In the genomic region with DNA sequence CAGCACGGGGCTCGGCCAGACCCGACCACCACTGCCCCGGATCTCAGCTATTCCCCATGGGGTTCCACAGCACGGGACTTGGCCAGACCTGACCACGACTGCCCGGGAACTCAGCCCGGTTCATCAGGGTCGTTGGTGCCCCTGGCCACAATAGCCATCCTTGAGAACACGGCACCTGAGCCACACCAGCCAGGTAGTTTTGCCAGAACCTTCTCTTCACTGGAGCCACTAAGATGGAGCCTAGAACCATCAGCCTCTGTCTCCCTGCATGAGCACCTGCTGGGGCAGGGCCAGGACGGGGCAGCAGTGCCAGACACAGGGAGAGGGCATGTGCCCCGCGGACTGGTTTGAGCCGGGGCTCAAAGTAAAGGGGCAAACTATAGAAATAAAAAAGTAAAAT, we compare ENCODE assay signal across 16 cellular contexts. TPM values are rescaled to one million over a fixed set of nuclear protein-coding genes. Genes with fewer than 3 reads are reported as not detected.
DNase-seq lines count a peak whose midpoint lies in the region; ATAC-seq, FAIRE-seq and TF ChIP-seq lines count a peak whose summit lies in the region.
"Had no signal": no experiment of that assay in that cellular context is flagged by ENCODE, and none has a peak within 500 bp of the region (broad histone marks: within the 10 kb centered on the region; RNA-seq: fewer than 3 reads in every experiment).

No MANE protein-coding gene starts in this region.

- no peak overlapping the region for H3K27ac ChIP-seq in HepG2 (ENCODE audit: extremely low read length, insufficient read depth, low read length)
- H3K27ac ChIP-seq in osteoblast (ENCODE audit: low read depth, low read length): peak overlapping the region; percentile 3
- no peak overlapping the region for H3K27ac ChIP-seq in upper lobe of right lung
- no peak overlapping the region for H3K27ac ChIP-seq in gastrocnemius medialis

- no peak overlapping the region for H3K4me3 ChIP-seq in HepG2 (replicated peaks in 1 of 3; ENCODE audit: insufficient read depth in 1 of 3, low read depth in 2 of 3, low read length in 3 of 3)
- no peak overlapping the region for H3K4me3 ChIP-seq in osteoblast (ENCODE audit: insufficient read depth, low read length)
- no peak overlapping the region for H3K4me3 ChIP-seq in upper lobe of right lung
- H3K4me3 ChIP-seq in gastrocnemius medialis: no peak overlapping the region

- TF ChIP-seq POLR2A in HepG2 (IDR thresholded peaks at IDR 0.05; ENCODE audit: insufficient read depth in 1 of 2, low read depth in 2 of 2, low read length in 2 of 2): no peak
- no peak for TF ChIP-seq POLR2A in gastrocnemius medialis (IDR thresholded peaks at IDR 0.05)

- no peaks in the 10 kb centered on the region for H4K20me1 ChIP-seq in HepG2 (ENCODE audit: insufficient read depth, low read length)
- no peaks in the 10 kb centered on the region for H4K20me1 ChIP-seq in osteoblast (ENCODE audit: insufficient read depth, low read length)

- POLR2A ChIA-PET in HepG2 (lab: Yijun Ruan, JAX): no interaction called here

- no TSS peak for BruUV-seq in HepG2 (replicated peaks; lab: Mats Ljungman, UMichigan)

- DNase-seq in CD14-positive monocyte (ENCODE audit: low spot score) (peak; percentile 37), HepG2 (ENCODE audit: low spot score) (no peak), osteoblast (ENCODE audit: insufficient read length, low spot score, missing footprints) (peak; percentile 72), upper lobe of right lung (peak; percentile 31), gastrocnemius medialis (no peak)
- DNase-seq: BE2C, Caco-2, DND-41, GDM1, GOT3, H9 had no signal

- FAIRE-seq in HepG2 (lab: Jason Lieb, UNC): no peak
- FAIRE-seq: A204.1, HTR-8/SVneo had no signal

- TF ChIP-seq RAD21 in HepG2 (CRISPR knock-in tag; IDR thresholded peaks at IDR 0.05): no peak

- H3K36me3 ChIP-seq in HepG2 (replicated peaks in 1 of 2; ENCODE audit: control insufficient read depth in 1 of 2, insufficient read depth in 2 of 2, low read length in 2 of 2) (no peaks in the 10 kb centered on the region), osteoblast (ENCODE audit: insufficient read depth, low read length) (no peaks in the 10 kb centered on the region), upper lobe of right lung (no peaks in the 10 kb centered on the region), gastrocnemius medialis (no peaks in the 10 kb centered on the region)
- H3K36me3 ChIP-seq: BE2C had no signal

- intact Hi-C loops in CD14-positive monocyte (cut with micrococcal nuclease): no loop called here
- intact Hi-C loops in HepG2 (cut with micrococcal nuclease; ENCODE audit: unreplicated experiment): no loop called here
- intact Hi-C loops in upper lobe of right lung (cut with DNase I): no loop called here
- intact Hi-C loops in gastrocnemius medialis (cut with DNase I; ENCODE audit: low total_unique reads): no loop called here

- peaks cover 4 to 9% of the 10 kb centered on the region in 2 donors for H3K36me3 Mint-ChIP-seq in CD14-positive monocyte
- H3K36me3 Mint-ChIP-seq: CD8-positive, alpha-beta memory T cell had no signal

- in situ Hi-C loops in HepG2 (cut with HindIII; ENCODE audit: extremely low pct_ligation_motif_present, low pct_unique_long_range_greater_than_20kb) (no loop called here), gastrocnemius medialis (cut with MboI; ENCODE audit: low sequenced_read_pairs in 4 of 4) (no loop called here)

- H3K4me2 ChIP-seq in HepG2 (ENCODE audit: low read depth, low read length): no peak overlapping the region
- H3K4me2 ChIP-seq in osteoblast (ENCODE audit: insufficient read depth, low read length): peak overlapping the region; percentile 47

- no peak overlapping the region for H2AFZ ChIP-seq in HepG2 (ENCODE audit: low read length)
- H2AFZ ChIP-seq in osteoblast (ENCODE audit: low read length): no peak overlapping the region

- TF ChIP-seq CTCF in CD14-positive monocyte (IDR thresholded peaks at IDR 0.05) (no peak), HepG2 (CRISPR knock-in tag; IDR thresholded peaks at IDR 0.05) (no peak), osteoblast (IDR thresholded peaks at IDR 0.05; ENCODE audit: extremely low read depth, low read depth, low read length) (no peak), upper lobe of right lung (IDR thresholded peaks at IDR 0.05) (no peak), gastrocnemius medialis (IDR thresholded peaks at IDR 0.05 in 4 of 5, conservative IDR thresholded peaks at IDR 0.05 in 1 of 5) (no peak)

- H3K9me3 Mint-ChIP-seq in CD14-positive monocyte: peaks cover 3 to 17% (median 6%) of the 10 kb centered on the region in 7 donors

- no peak overlapping the region for H3K27ac Mint-ChIP-seq in CD14-positive monocyte
- H3K27ac Mint-ChIP-seq: CD8-positive, alpha-beta memory T cell; H9 had no signal

- H3K4me1 ChIP-seq in HepG2 (ENCODE audit: insufficient read depth, low read length): peaks cover 19% of the 10 kb centered on the region
- peaks cover 24% of the 10 kb centered on the region for H3K4me1 ChIP-seq in osteoblast (ENCODE audit: insufficient read depth, low read length)
- H3K4me1 ChIP-seq in upper lobe of right lung: peaks cover 5% of the 10 kb centered on the region
- H3K4me1 ChIP-seq in gastrocnemius medialis: no peaks in the 10 kb centered on the region
- H3K4me1 ChIP-seq: BE2C, Caco-2 had no signal

- TF ChIP-seq EP300 in HepG2 (IDR thresholded peaks at IDR 0.05; ENCODE audit: low read depth in 2 of 2, low read length in 2 of 2) (no peak), HepG2 (CRISPR knock-in tag; IDR thresholded peaks at IDR 0.05; ENCODE audit: borderline replicate concordance) (no peak)

- no peak overlapping the region for H3K9ac ChIP-seq in HepG2 (ENCODE audit: insufficient read depth, low read depth, low read length)

- H3K27me3 ChIP-seq in HepG2 (ENCODE audit: control insufficient read depth in 1 of 2, insufficient read depth in 2 of 2, low read length in 2 of 2): peaks cover 12 to 59% of the 10 kb centered on the region in 2 experiments
- H3K27me3 ChIP-seq in osteoblast (ENCODE audit: insufficient read depth, low read length): peaks cover 44% of the 10 kb centered on the region
- peaks cover 66% of the 10 kb centered on the region for H3K27me3 ChIP-seq in upper lobe of right lung
- H3K27me3 ChIP-seq in gastrocnemius medialis: peaks cover 57 to 71% (median 70%) of the 10 kb centered on the region in 3 donors

- H3K4me3 Mint-ChIP-seq in CD14-positive monocyte: peak overlapping the region in 1 of 2 donors; percentile 85
- H3K4me3 Mint-ChIP-seq: CD8-positive, alpha-beta memory T cell; H9 had no signal

- 29% methylated on average over 4 of the region's 14 CpGs for WGBS in HepG2 (ENCODE audit: low lambda C conversion rate)

- CTCF ChIA-PET in HepG2 (lab: Yijun Ruan, JAX; ENCODE audit: low intra/inter-chr PET ratio, low total read pairs): no interaction called here

- ATAC-seq in HepG2 (no peak), upper lobe of right lung (no peak), GM19023 (IDR thresholded peaks at IDR 0.05; ENCODE audit: unreplicated experiment) (no peak), gastrocnemius medialis (no peak), HG02759 (IDR thresholded peaks at IDR 0.05; ENCODE audit: unreplicated experiment) (no peak)

- H3K9me3 ChIP-seq in HepG2 (ENCODE audit: low read length) (no peaks in the 10 kb centered on the region), osteoblast (ENCODE audit: low read depth, low read length) (no peaks in the 10 kb centered on the region), upper lobe of right lung (no peaks in the 10 kb centered on the region), gastrocnemius medialis (no peaks in the 10 kb centered on the region)
- H3K9me3 ChIP-seq: BE2C, Caco-2 had no signal

- peaks cover 32 to 63% (median 56%) of the 10 kb centered on the region in 3 donors for H3K27me3 Mint-ChIP-seq in CD14-positive monocyte (ENCODE audit: low read depth in 3 of 3)

- H3K79me2 ChIP-seq in HepG2 (ENCODE audit: insufficient read depth, low read length): no peaks in the 10 kb centered on the region
- H3K79me2 ChIP-seq in osteoblast (ENCODE audit: insufficient read depth, low read length): no peaks in the 10 kb centered on the region

- peaks cover 44% of the 10 kb centered on the region for H3K4me1 Mint-ChIP-seq in CD14-positive monocyte
- H3K4me1 Mint-ChIP-seq: H9 had no signal

TF ChIP-seq in HepG2, 621 proteins besides CTCF, POLR2A, EP300 and RAD21 (continues in another document):
- no peak for TF ChIP-seq JARID2 (CRISPR knock-in tag; IDR thresholded peaks at IDR 0.05; ENCODE audit: insufficient replicate concordance)

RNA-seq across cellular contexts. Expression of a gene that starts 11.4 kb away (rescaled TPM):
- not detected for polyA plus RNA-seq in CD14-positive monocyte
- not detected in 2 replicates for total RNA-seq in HepG2 (2016; rRNA removed; fragmentation: Illumina TruSeq; extraction: Trizol)
- not detected in 2 replicates for total RNA-seq in HepG2 (2016; cell fraction: cytosol; rRNA removed; fragmentation: Illumina TruSeq; extraction: Trizol; ENCODE audit: low read depth)
- total RNA-seq in HepG2 (2016; cell fraction: insoluble cytoplasmic fraction; rRNA removed; fragmentation: Illumina TruSeq; extraction: Trizol): not detected in 2 replicates
- not detected in 2 replicates for total RNA-seq in HepG2 (2016; cell fraction: membrane; rRNA removed; fragmentation: Illumina TruSeq; extraction: Trizol)
- total RNA-seq in HepG2 (2016; cell fraction: nucleus; rRNA removed; fragmentation: Illumina TruSeq; extraction: Trizol): not detected in 2 replicates
- polyA plus RNA-seq in HepG2 (2011; rRNA removed): not detected in 2 replicates
- not detected in 2 replicates for polyA plus RNA-seq in HepG2 (2011; cell fraction: cytosol; rRNA removed)
- 0.14 TPM in 1 of 2 replicates, not detected in the other for polyA plus RNA-seq in HepG2 (2011; cell fraction: nucleus; rRNA removed)
- 0.13 and 0.20 TPM in 2 replicates for polyA plus RNA-seq in HepG2 (2012)
- polyA plus RNA-seq in HepG2 (2016; cell fraction: cytosol; fragmentation: Illumina TruSeq; extraction: Trizol; ENCODE audit: low read depth): not detected in 2 replicates
- not detected in 2 replicates for polyA plus RNA-seq in HepG2 (2016; cell fraction: insoluble cytoplasmic fraction; fragmentation: Illumina TruSeq; extraction: Trizol; ENCODE audit: low read depth)
- polyA plus RNA-seq in HepG2 (2016; cell fraction: membrane; fragmentation: Illumina TruSeq; extraction: Trizol; ENCODE audit: low read depth): not detected in 2 replicates
- not detected in 2 replicates for polyA plus RNA-seq in HepG2 (2016; cell fraction: nucleus; fragmentation: Illumina TruSeq; extraction: Trizol; ENCODE audit: insufficient read depth, low read depth)
- 0.16 TPM in 1 of 2 replicates, not detected in the other for polyA minus RNA-seq in HepG2 (2011; rRNA and poly(A)+ RNA removed; ENCODE audit: low replicate concordance)
- not detected in 2 replicates for polyA minus RNA-seq in HepG2 (2011; cell fraction: cytosol; rRNA and poly(A)+ RNA removed)
- polyA minus RNA-seq in HepG2 (2011; cell fraction: nucleus; rRNA and poly(A)+ RNA removed): not detected in 2 replicates
- not detected in 2 replicates for total RNA-seq in osteoblast
- total RNA-seq in upper lobe of right lung: 0.46 TPM
- total RNA-seq in gastrocnemius medialis: under 1 TPM in 1 of 4 donors, not detected in 3; 0.55 TPM
- total RNA-seq: Caco-2; CD8-positive, alpha-beta memory T cell had no signal
- polyA plus RNA-seq: CD8-positive, alpha-beta memory T cell had no signal

Comparison
In these comparisons a context has a peak if more than half of its experiments do, and no peak if none do; other contexts are left out.
1. DNase-seq: peak in CD14-positive monocyte (single experiment), osteoblast (single experiment) and upper lobe of right lung (single experiment); none in HepG2 (single experiment) and gastrocnemius medialis (0 of 2).